ENCODE assay signal across 32 cellular contexts in genomic region chr1:10220200-10220599, GRCh38.
"Had no signal": no experiment of that assay in that cellular context is flagged by ENCODE, and none has a peak within 500 bp of the region (broad histone marks: within the 10 kb centered on the region; RNA-seq: fewer than 3 reads in every experiment).

No MANE protein-coding gene starts in this region.

- H3K27ac ChIP-seq: brain microvascular endothelial cell, coronary artery, esophagus muscularis mucosa, foreskin keratinocyte, gastroesophageal sphincter, heart right ventricle, WERI-Rb-1 had no signal

- H3K27me3 ChIP-seq: brain microvascular endothelial cell, esophagus muscularis mucosa, foreskin keratinocyte, gastroesophageal sphincter, heart right ventricle had no signal

- H3K36me3 Mint-ChIP-seq: activated naive CD8-positive, alpha-beta T cell had no signal

- H3K9me3 ChIP-seq: esophagus muscularis mucosa, gastroesophageal sphincter, heart right ventricle had no signal

- ATAC-seq: activated CD4-positive, CD25-positive, alpha-beta regulatory T cell treated with anti-CD3 and anti-CD28 coated beads, Interleukin-2, amount 50 U/mL, for 24 hours; activated CD8-positive, alpha-beta T cell treated with anti-CD3 and anti-CD28 coated beads for 36 hours; activated T-cell treated with anti-CD3 and anti-CD28 coated beads, Interleukin-2, amount 50 U/mL, for 4 hours; activated T-helper 17 cell treated with anti-CD3 and anti-CD28 coated beads, Interleukin-2, amount 50 U/mL, for 72 hours; effector memory CD8-positive, alpha-beta T cell; foreskin keratinocyte; gastroesophageal sphincter; heart right ventricle; T-helper 17 cell had no signal

- H3K4me3 Mint-ChIP-seq: activated B cell treated with CpG ODN at 0.5 μM for 24 hours; activated CD8-positive, alpha-beta T cell treated with anti-CD3 and anti-CD28 coated beads for 36 hours; activated naive CD8-positive, alpha-beta T cell; activated T-cell treated with anti-CD3 and anti-CD28 coated beads, Interleukin-2, amount 50 U/mL, for 4 hours; activated T-helper 17 cell treated with anti-CD3 and anti-CD28 coated beads, Interleukin-2, amount 50 U/mL, for 72 hours; central memory CD8-positive, alpha-beta T cell; effector memory CD8-positive, alpha-beta T cell; T-helper 17 cell; T-helper 2 cell treated with Interferon-gamma antibody and Interleukin-4, amounts not matched to agents 5 μg/mL and 100 μg/mL, for 36 hours had no signal

- H3K4me1 ChIP-seq: foreskin keratinocyte had no signal

- DNase-seq: activated B cell treated with CpG ODN at 0.5 μM for 24 hours; activated CD4-positive, alpha-beta T cell treated with anti-CD3 and anti-CD28 coated beads for 48 hours; activated CD4-positive, alpha-beta T cell treated with anti-CD3 and anti-CD28 coated beads, Interleukin-2, amount 50 U/mL, for 1 hour; activated CD4-positive, alpha-beta T cell treated with anti-CD3 and anti-CD28 coated beads, Interleukin-2, amount 50 U/mL, for 48 hours; activated CD8-positive, alpha-beta memory T cell treated with anti-CD3 and anti-CD28 coated beads for 24 hours; activated CD8-positive, alpha-beta T cell treated with anti-CD3 and anti-CD28 coated beads for 36 hours; activated effector memory CD4-positive, alpha-beta T cell treated with Interleukin-2 at 50 U/mL for 16 hours; activated gamma-delta T cell treated with Interleukin-2 at 50 U/mL for 16 hours; activated naive CD4-positive, alpha-beta T cell treated with anti-CD3 and anti-CD28 coated beads, Interleukin-2, amount 50 U/mL, for 16 hours; activated naive CD4-positive, alpha-beta T cell treated with Interleukin-2 at 50 U/mL for 16 hours; activated T-cell treated with anti-CD3 and anti-CD28 coated beads, Interleukin-2, amount 50 U/mL, for 4 hours; amniotic stem cell; anterior cingulate cortex; brain microvascular endothelial cell; dermis blood vessel endothelial cell; effector CD4-positive, alpha-beta T cell; effector memory CD8-positive, alpha-beta T cell; erythroblast; foreskin keratinocyte; heart right ventricle; T-helper 1 cell; T-helper 17 cell; T1000; WERI-Rb-1 had no signal

- H3K4me3 ChIP-seq: coronary artery, esophagus muscularis mucosa, gastroesophageal sphincter, heart right ventricle had no signal

- H3K27ac Mint-ChIP-seq: activated B cell treated with CpG ODN at 0.5 μM for 24 hours; activated CD8-positive, alpha-beta T cell treated with anti-CD3 and anti-CD28 coated beads for 36 hours; activated naive CD8-positive, alpha-beta T cell; activated T-helper 17 cell treated with anti-CD3 and anti-CD28 coated beads, Interleukin-2, amount 50 U/mL, for 72 hours; effector memory CD8-positive, alpha-beta T cell; T-helper 2 cell treated with Interferon-gamma antibody and Interleukin-4, amounts not matched to agents 5 μg/mL and 100 μg/mL, for 36 hours had no signal

- H3K36me3 ChIP-seq: brain microvascular endothelial cell, esophagus muscularis mucosa, gastroesophageal sphincter, heart right ventricle had no signal

- H3K27me3 Mint-ChIP-seq: activated B cell treated with CpG ODN at 0.5 μM for 24 hours; activated CD8-positive, alpha-beta T cell treated with anti-CD3 and anti-CD28 coated beads for 36 hours; activated naive CD8-positive, alpha-beta T cell; activated T-helper 17 cell treated with anti-CD3 and anti-CD28 coated beads, Interleukin-2, amount 50 U/mL, for 72 hours; central memory CD8-positive, alpha-beta T cell; effector memory CD8-positive, alpha-beta T cell; T-helper 17 cell had no signal

- H3K9me3 Mint-ChIP-seq: activated B cell treated with CpG ODN at 0.5 μM for 24 hours; activated CD8-positive, alpha-beta T cell treated with anti-CD3 and anti-CD28 coated beads for 36 hours; activated T-cell treated with anti-CD3 and anti-CD28 coated beads, Interleukin-2, amount 50 U/mL, for 4 hours; activated T-helper 17 cell treated with anti-CD3 and anti-CD28 coated beads, Interleukin-2, amount 50 U/mL, for 72 hours; central memory CD8-positive, alpha-beta T cell; effector memory CD8-positive, alpha-beta T cell; T-helper 2 cell treated with Interferon-gamma antibody and Interleukin-4, amounts not matched to agents 5 μg/mL and 100 μg/mL, for 36 hours had no signal
